ENCODE assay signal across 1 cellular context in genomic region chr10:112375721-112376577, GRCh38.
TF ChIP-seq lines count a peak whose summit lies in the region.

No MANE protein-coding gene starts in this region.

TF ChIP-seq in GM12878, 131 proteins besides CTCF, POLR2A, EP300 and RAD21 (continued from another document):
- TF ChIP-seq PAX5 (IDR thresholded peaks at IDR 0.05; ENCODE audit: borderline replicate concordance, low read depth, low read length) (no peak), NR2C1 (IDR thresholded peaks at IDR 0.05) (no peak), BCL3 (IDR thresholded peaks at IDR 0.05; ENCODE audit: borderline replicate concordance, insufficient read depth, low read depth, low read length, poor library complexity, severe bottlenecking) (no peak), MTA2 (IDR thresholded peaks at IDR 0.05; ENCODE audit: low read depth) (no peak), DPF2 (IDR thresholded peaks at IDR 0.05) (no peak), FOS (IDR thresholded peaks at IDR 0.05; ENCODE audit: borderline replicate concordance, extremely low read depth, insufficient read length) (no peak), ZBED1 (IDR thresholded peaks at IDR 0.05; ENCODE audit: borderline replicate concordance) (0 out of 2 replicates have a peak, but pooled peaks have one; percentile 14), NRF1 (conservative IDR thresholded peaks at IDR 0.05; ENCODE audit: low read depth, low read length) (no peak), IKZF1 (conservative IDR thresholded peaks at IDR 0.05) (peak; percentile 31; the same call in 1 of the 2 replicates), WRNIP1 (IDR thresholded peaks at IDR 0.05; ENCODE audit: borderline replicate concordance, low read depth, low read length) (no peak), SMC3 (IDR thresholded peaks at IDR 0.05; ENCODE audit: borderline replicate concordance, low read length) (no peak), ETV6 (conservative IDR thresholded peaks at IDR 0.05 in 1 of 2, IDR thresholded peaks at IDR 0.05 in 1 of 2; ENCODE audit: borderline replicate concordance in 1 of 2, low read depth in 1 of 2) (peak in 1 of 2 experiments; percentile 77; a peak in 2 of 4 replicates), SPI1 (IDR thresholded peaks at IDR 0.05; ENCODE audit: borderline replicate concordance, insufficient read depth, low read depth, low read length) (peak; percentile 78), ATF2 (IDR thresholded peaks at IDR 0.05; ENCODE audit: low read length) (no peak), TAF1 (IDR thresholded peaks at IDR 0.05; ENCODE audit: borderline replicate concordance, low read depth, low read length) (peak; percentile 73), POU2F2 (IDR thresholded peaks at IDR 0.05; ENCODE audit: borderline replicate concordance, low read depth, low read length) (peak; percentile 47; the same call in 1 of the 3 replicates), TARDBP (IDR thresholded peaks at IDR 0.05; ENCODE audit: borderline replicate concordance) (no peak), EGR1 (IDR thresholded peaks at IDR 0.05; ENCODE audit: borderline replicate concordance in 1 of 2, low read depth in 2 of 2, low read length in 2 of 2) (no peak), TBL1XR1 (IDR thresholded peaks at IDR 0.05; ENCODE audit: low read depth, low read length) (no peak), CEBPZ (IDR thresholded peaks at IDR 0.05; ENCODE audit: low read depth, low read length) (no peak), NFYA (IDR thresholded peaks at IDR 0.05; ENCODE audit: borderline replicate concordance, low read depth, low read length) (no peak), BHLHE40 (IDR thresholded peaks at IDR 0.05; ENCODE audit: borderline replicate concordance in 1 of 2, low read depth in 2 of 2, low read length in 1 of 2) (peak; percentile 17 to 32; a peak in 2 of 4 replicates), HDAC6 (IDR thresholded peaks at IDR 0.05; ENCODE audit: unreplicated experiment) (no peak), NKRF (conservative IDR thresholded peaks at IDR 0.05) (no peak), SMARCA5 (IDR thresholded peaks at IDR 0.05) (no peak), SUPT20H (IDR thresholded peaks at IDR 0.05; ENCODE audit: borderline replicate concordance, control insufficient read depth, low read depth, low read length) (no peak), TCF12 (IDR thresholded peaks at IDR 0.05; ENCODE audit: low read depth, low read length) (no peak), PBX3 (IDR thresholded peaks at IDR 0.05; ENCODE audit: insufficient replicate concordance, low read depth, low read length) (no peak), EED (IDR thresholded peaks at IDR 0.05; ENCODE audit: low read depth) (0 out of 2 replicates have a peak, but pooled peaks have one; percentile 34), SMAD5 (IDR thresholded peaks at IDR 0.05; ENCODE audit: low read depth) (0 out of 2 replicates have a peak, but pooled peaks have one; percentile 74), SIN3A (IDR thresholded peaks at IDR 0.05; ENCODE audit: low read depth, low read length) (peak; percentile 79; the same call in 1 of the 2 replicates), SREBF1 (IDR thresholded peaks at IDR 0.05; ENCODE audit: low read length) (no peak), MLLT1 (IDR thresholded peaks at IDR 0.05) (no peak), MEF2A (IDR thresholded peaks at IDR 0.05; ENCODE audit: insufficient read depth, low read depth, low read length) (0 out of 2 replicates have a peak, but pooled peaks have one; percentile 20), FOXM1 (IDR thresholded peaks at IDR 0.05; ENCODE audit: low read depth, low read length) (no peak), YY1 (IDR thresholded peaks at IDR 0.05; ENCODE audit: low read depth, low read length) (peak; percentile 65; the same call in 1 of the 2 replicates), CBX5 (IDR thresholded peaks at IDR 0.05; ENCODE audit: low read depth) (no peak)
